19 cellular contexts compared by ENCODE assay signal in genomic region chr17:11177340-11177739, GRCh38.
DNase-seq lines count a peak whose midpoint lies in the region; TF ChIP-seq lines count a peak whose summit lies in the region.
"Had no signal": no experiment of that assay in that cellular context is flagged by ENCODE, and none has a peak within 500 bp of the region (broad histone marks: within the 10 kb centered on the region; RNA-seq: fewer than 3 reads in every experiment).

No MANE protein-coding gene starts in this region.

- H3K9me3 ChIP-seq in left ventricle myocardium inferior (replicated peaks), result peaks cover 10% of the 10 kb centered on the region
- H3K9me3 ChIP-seq in right atrium auricular region, result no peaks in the 10 kb centered on the region
- H3K9me3 ChIP-seq: BE2C; BLaER1 treated with 17β-estradiol and CSF1 and Interleukin-3, amounts not matched to agents 10 nM and 100 nM had no signal

- H3K27me3 ChIP-seq in left ventricle myocardium inferior (ENCODE audit: low read depth) (peaks cover 3% of the 10 kb centered on the region), right atrium auricular region (no peaks in the 10 kb centered on the region), mesendoderm (ENCODE audit: insufficient read depth, low read length, poor library complexity) (no peaks in the 10 kb centered on the region)
- H3K27me3 ChIP-seq: BE2C; BLaER1 treated with 17β-estradiol and CSF1 and Interleukin-3, amounts not matched to agents 10 nM and 100 nM had no signal

- DNase-seq in left ventricle myocardium inferior (no peak), right atrium auricular region (ENCODE audit: low spot score) (no peak), mesendoderm (no peak), islet precursor cell (no peak), NCI-H1694 treated with DMSO at 0.1 percent for 48 hours (lab: John Stamatoyannopoulos, UW) (no peak)
- no peak for DNase-seq in activated CD8-positive, alpha-beta memory T cell treated with anti-CD3 and anti-CD28 coated beads, Interleukin-2, amount 50 U/mL, for 48 hours
- DNase-seq: ACHN; AML-193; BE2C; CD4-positive, alpha-beta memory T cell; COR-L47; DMS153; DND-41; GM23248; H7; HCEC 1CT had no signal

- intact Hi-C loops in left ventricle myocardium inferior (cut with micrococcal nuclease), result no loop called here

- no peak overlapping the region for H3K56ac ChIP-seq in mesendoderm (ENCODE audit: low read length)

- no CpG with 5 or more reads among the region's 1 CpG for WGBS in mesendoderm (ENCODE audit: extremely low coverage, insufficient coverage, low lambda C conversion rate)

- no peak for TF ChIP-seq CTCF in left ventricle myocardium inferior (IDR thresholded peaks at IDR 0.05; ENCODE audit: borderline replicate concordance)
- TF ChIP-seq CTCF in right atrium auricular region (IDR thresholded peaks at IDR 0.05), result no peak
- no peak for TF ChIP-seq CTCF in VCaP (conservative IDR thresholded peaks at IDR 0.05)

- no peak overlapping the region for H3K23ac ChIP-seq in mesendoderm (ENCODE audit: low read length)

- peak overlapping the region; percentile 55 for H3K4ac ChIP-seq in mesendoderm (ENCODE audit: low read depth, low read length)

- H3K4me1 ChIP-seq in left ventricle myocardium inferior, result no peaks in the 10 kb centered on the region
- H3K4me1 ChIP-seq in right atrium auricular region, result no peaks in the 10 kb centered on the region
- peaks cover 2% of the 10 kb centered on the region for H3K4me1 ChIP-seq in mesendoderm (ENCODE audit: control insufficient read depth, low read depth, low read length)
- H3K4me1 ChIP-seq: BE2C had no signal

- no peaks in the 10 kb centered on the region for H3K79me1 ChIP-seq in mesendoderm (ENCODE audit: low read length)

- H3K79me2 ChIP-seq in mesendoderm (ENCODE audit: control insufficient read depth, insufficient read depth, low read length), result no peaks in the 10 kb centered on the region

- H2BK5ac ChIP-seq in mesendoderm (ENCODE audit: low read length), result no peak overlapping the region

- no peak overlapping the region for H2BK120ac ChIP-seq in mesendoderm (ENCODE audit: low read depth, low read length)

- H4K8ac ChIP-seq in mesendoderm (ENCODE audit: low read depth, low read length), result no peak overlapping the region

- no peaks in the 10 kb centered on the region for H3K36me3 ChIP-seq in left ventricle myocardium inferior
- no peaks in the 10 kb centered on the region for H3K36me3 ChIP-seq in right atrium auricular region
- H3K36me3 ChIP-seq in mesendoderm (ENCODE audit: control insufficient read depth, insufficient read depth, low read length), result no peaks in the 10 kb centered on the region
- H3K36me3 ChIP-seq: BE2C; BLaER1 treated with 17β-estradiol and CSF1 and Interleukin-3, amounts not matched to agents 10 nM and 100 nM had no signal

- H3K4me2 ChIP-seq in mesendoderm (ENCODE audit: low read length), result no peak overlapping the region
- H3K4me2 ChIP-seq: BLaER1 treated with 17β-estradiol and CSF1 and Interleukin-3, amounts not matched to agents 10 nM and 100 nM had no signal

- H3K9ac ChIP-seq in mesendoderm (ENCODE audit: low read length), result no peak overlapping the region
- H3K9ac ChIP-seq: BLaER1 treated with 17β-estradiol and CSF1 and Interleukin-3, amounts not matched to agents 10 nM and 100 nM; GM23248 had no signal

- H3K4me3 ChIP-seq in left ventricle myocardium inferior (no peak overlapping the region), right atrium auricular region (no peak overlapping the region), mesendoderm (ENCODE audit: low read length) (no peak overlapping the region)
- H3K4me3 ChIP-seq: BLaER1 treated with 17β-estradiol and CSF1 and Interleukin-3, amounts not matched to agents 10 nM and 100 nM; GM23248 had no signal

- no peak overlapping the region for H4K5ac ChIP-seq in mesendoderm (ENCODE audit: low read length)

- no peak overlapping the region for H2BK15ac ChIP-seq in mesendoderm (replicated peaks; ENCODE audit: low read depth)

- H3K27ac ChIP-seq in left ventricle myocardium inferior (replicated peaks) (peak overlapping the region; percentile 36), right atrium auricular region (no peak overlapping the region), VCaP (peak overlapping the region; percentile 80), mesendoderm (ENCODE audit: low read depth, low read length) (no peak overlapping the region)
- H3K27ac ChIP-seq: 22Rv1; BLaER1 treated with 17β-estradiol and CSF1 and Interleukin-3, amounts not matched to agents 10 nM and 100 nM; GM23248 had no signal

- H2AK5ac ChIP-seq in mesendoderm (ENCODE audit: low read length), result no peak overlapping the region

- H3K18ac ChIP-seq in mesendoderm (ENCODE audit: low read length), result no peak overlapping the region

Comparison
In these comparisons a context has a peak if more than half of its experiments do, and no peak if none do; other contexts are left out.
1. H3K27ac ChIP-seq: peak in left ventricle myocardium inferior (single experiment) and VCaP (single experiment); none in right atrium auricular region (0 of 2) and mesendoderm (single experiment).